Comparison of ENCODE assay signal across 1 cellular context in the genomic region with DNA sequence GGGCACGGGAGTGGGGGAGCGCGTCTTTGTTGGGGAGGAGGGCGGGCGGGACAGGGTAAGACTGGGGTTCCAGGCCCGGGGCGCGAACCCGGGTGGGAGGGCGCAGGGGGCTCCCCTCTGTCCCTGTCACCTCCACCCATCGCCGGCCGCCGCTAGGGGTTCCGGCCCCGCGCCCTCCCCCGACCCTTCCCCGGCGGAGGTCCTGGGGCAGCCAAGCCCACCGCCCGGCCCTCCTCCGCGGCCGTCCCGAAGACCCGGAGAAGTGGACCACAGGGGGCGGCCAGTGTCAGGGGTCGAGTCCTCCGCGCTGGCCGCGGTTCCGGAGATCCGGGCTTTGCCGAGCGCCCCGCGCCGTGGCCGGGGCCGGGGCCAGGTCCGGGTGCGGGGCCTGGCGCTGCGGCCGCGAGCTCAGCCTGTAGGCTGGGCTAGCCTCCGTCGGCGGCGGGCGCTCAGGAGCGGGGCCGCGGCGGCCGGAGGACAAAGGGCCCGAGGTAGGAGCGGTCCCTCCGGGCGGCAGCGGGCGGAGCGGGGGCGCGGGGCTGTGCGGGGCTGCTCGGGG.
A peak's percentile ranks its signal among the peaks of the same experiment; 100 is the strongest.
TF ChIP-seq lines count a peak whose summit lies in the region.

No MANE protein-coding gene starts in this region.

TF ChIP-seq in HepG2, 621 proteins besides CTCF, POLR2A, EP300 and RAD21 (continued from another document and continues in another):
- TF ChIP-seq HDAC1 (CRISPR knock-in tag; IDR thresholded peaks at IDR 0.05), result peak; percentile 45; the same call in 1 of the 2 replicates
- TF ChIP-seq AGO2 (optimal IDR thresholded peaks at IDR 0.05; ENCODE audit: low read depth, low read length), result peak; percentile 19
- TF ChIP-seq, protein P1, sequence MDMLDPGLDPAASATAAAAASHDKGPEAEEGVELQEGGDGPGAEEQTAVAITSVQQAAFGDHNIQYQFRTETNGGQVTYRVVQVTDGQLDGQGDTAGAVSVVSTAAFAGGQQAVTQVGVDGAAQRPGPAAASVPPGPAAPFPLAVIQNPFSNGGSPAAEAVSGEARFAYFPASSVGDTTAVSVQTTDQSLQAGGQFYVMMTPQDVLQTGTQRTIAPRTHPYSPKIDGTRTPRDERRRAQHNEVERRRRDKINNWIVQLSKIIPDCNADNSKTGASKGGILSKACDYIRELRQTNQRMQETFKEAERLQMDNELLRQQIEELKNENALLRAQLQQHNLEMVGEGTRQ (IDR thresholded peaks at IDR 0.05; ENCODE audit: low read depth, low read length), result no peak
- TF ChIP-seq, protein P1 (CRISPR knock-in tag; IDR thresholded peaks at IDR 0.05; ENCODE audit: borderline replicate concordance), result no peak
- TF ChIP-seq ZMYM3 (CRISPR knock-in tag; IDR thresholded peaks at IDR 0.05), result peak; percentile 24; the same call in 1 of the 2 replicates
- TF ChIP-seq, protein P2, sequence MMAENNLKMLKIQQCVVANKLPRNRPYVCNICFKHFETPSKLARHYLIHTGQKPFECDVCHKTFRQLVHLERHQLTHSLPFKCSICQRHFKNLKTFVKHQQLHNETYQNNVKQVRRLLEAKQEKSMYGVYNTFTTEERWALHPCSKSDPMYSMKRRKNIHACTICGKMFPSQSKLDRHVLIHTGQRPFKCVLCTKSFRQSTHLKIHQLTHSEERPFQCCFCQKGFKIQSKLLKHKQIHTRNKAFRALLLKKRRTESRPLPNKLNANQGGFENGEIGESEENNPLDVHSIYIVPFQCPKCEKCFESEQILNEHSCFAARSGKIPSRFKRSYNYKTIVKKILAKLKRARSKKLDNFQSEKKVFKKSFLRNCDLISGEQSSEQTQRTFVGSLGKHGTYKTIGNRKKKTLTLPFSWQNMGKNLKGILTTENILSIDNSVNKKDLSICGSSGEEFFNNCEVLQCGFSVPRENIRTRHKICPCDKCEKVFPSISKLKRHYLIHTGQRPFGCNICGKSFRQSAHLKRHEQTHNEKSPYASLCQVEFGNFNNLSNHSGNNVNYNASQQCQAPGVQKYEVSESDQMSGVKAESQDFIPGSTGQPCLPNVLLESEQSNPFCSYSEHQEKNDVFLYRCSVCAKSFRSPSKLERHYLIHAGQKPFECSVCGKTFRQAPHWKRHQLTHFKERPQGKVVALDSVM (CRISPR knock-in tag; IDR thresholded peaks at IDR 0.05), result peak; percentile 57; the same call in 1 of the 2 replicates
- TF ChIP-seq, protein P3, sequence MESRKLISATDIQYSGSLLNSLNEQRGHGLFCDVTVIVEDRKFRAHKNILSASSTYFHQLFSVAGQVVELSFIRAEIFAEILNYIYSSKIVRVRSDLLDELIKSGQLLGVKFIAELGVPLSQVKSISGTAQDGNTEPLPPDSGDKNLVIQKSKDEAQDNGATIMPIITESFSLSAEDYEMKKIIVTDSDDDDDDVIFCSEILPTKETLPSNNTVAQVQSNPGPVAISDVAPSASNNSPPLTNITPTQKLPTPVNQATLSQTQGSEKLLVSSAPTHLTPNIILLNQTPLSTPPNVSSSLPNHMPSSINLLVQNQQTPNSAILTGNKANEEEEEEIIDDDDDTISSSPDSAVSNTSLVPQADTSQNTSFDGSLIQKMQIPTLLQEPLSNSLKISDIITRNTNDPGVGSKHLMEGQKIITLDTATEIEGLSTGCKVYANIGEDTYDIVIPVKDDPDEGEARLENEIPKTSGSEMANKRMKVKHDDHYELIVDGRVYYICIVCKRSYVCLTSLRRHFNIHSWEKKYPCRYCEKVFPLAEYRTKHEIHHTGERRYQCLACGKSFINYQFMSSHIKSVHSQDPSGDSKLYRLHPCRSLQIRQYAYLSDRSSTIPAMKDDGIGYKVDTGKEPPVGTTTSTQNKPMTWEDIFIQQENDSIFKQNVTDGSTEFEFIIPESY (CRISPR knock-in tag; IDR thresholded peaks at IDR 0.05), result peak; percentile 22; the same call in 1 of the 2 replicates
- TF ChIP-seq SOX13 (IDR thresholded peaks at IDR 0.05), result no peak
- peak in 1 of 2 experiments; percentile 40; a peak in 1 of 4 replicates for TF ChIP-seq SOX13 (CRISPR knock-in tag; conservative IDR thresholded peaks at IDR 0.05 in 1 of 2, IDR thresholded peaks at IDR 0.05 in 1 of 2)
- TF ChIP-seq, protein P4, sequence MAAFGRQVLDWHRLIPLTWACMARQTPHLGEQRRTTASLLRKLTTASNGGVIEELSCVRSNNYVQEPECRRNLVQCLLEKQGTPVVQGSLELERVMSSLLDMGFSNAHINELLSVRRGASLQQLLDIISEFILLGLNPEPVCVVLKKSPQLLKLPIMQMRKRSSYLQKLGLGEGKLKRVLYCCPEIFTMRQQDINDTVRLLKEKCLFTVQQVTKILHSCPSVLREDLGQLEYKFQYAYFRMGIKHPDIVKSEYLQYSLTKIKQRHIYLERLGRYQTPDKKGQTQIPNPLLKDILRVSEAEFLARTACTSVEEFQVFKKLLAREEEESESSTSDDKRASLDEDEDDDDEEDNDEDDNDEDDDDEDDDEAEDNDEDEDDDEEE (CRISPR knock-in tag; IDR thresholded peaks at IDR 0.05), result peak; percentile 29; the same call in 1 of the 2 replicates
- TF ChIP-seq, protein P5, sequence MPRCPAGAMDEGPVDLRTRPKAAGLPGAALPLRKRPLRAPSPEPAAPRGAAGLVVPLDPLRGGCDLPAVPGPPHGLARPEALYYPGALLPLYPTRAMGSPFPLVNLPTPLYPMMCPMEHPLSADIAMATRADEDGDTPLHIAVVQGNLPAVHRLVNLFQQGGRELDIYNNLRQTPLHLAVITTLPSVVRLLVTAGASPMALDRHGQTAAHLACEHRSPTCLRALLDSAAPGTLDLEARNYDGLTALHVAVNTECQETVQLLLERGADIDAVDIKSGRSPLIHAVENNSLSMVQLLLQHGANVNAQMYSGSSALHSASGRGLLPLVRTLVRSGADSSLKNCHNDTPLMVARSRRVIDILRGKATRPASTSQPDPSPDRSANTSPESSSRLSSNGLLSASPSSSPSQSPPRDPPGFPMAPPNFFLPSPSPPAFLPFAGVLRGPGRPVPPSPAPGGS (CRISPR knock-in tag; IDR thresholded peaks at IDR 0.05), result peak; percentile 66; the same call in 1 of the 2 replicates
- TF ChIP-seq, protein P6, sequence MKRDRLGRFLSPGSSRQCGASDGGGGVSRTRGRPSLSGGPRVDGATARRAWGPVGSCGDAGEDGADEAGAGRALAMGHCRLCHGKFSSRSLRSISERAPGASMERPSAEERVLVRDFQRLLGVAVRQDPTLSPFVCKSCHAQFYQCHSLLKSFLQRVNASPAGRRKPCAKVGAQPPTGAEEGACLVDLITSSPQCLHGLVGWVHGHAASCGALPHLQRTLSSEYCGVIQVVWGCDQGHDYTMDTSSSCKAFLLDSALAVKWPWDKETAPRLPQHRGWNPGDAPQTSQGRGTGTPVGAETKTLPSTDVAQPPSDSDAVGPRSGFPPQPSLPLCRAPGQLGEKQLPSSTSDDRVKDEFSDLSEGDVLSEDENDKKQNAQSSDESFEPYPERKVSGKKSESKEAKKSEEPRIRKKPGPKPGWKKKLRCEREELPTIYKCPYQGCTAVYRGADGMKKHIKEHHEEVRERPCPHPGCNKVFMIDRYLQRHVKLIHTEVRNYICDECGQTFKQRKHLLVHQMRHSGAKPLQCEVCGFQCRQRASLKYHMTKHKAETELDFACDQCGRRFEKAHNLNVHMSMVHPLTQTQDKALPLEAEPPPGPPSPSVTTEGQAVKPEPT (CRISPR knock-in tag; IDR thresholded peaks at IDR 0.05; ENCODE audit: low read depth), result no peak
- no peak for TF ChIP-seq PRPF4 (IDR thresholded peaks at IDR 0.05; ENCODE audit: low read depth, low read length, poor library complexity, severe bottlenecking)
- no peak for TF ChIP-seq SPEN (CRISPR knock-in tag; IDR thresholded peaks at IDR 0.05; ENCODE audit: low read depth)
- no peak for TF ChIP-seq ZBTB20 (CRISPR knock-in tag; IDR thresholded peaks at IDR 0.05; ENCODE audit: borderline replicate concordance, low read depth)
- no peak for TF ChIP-seq CBX2 (IDR thresholded peaks at IDR 0.05; ENCODE audit: low read depth, low read length)
- TF ChIP-seq CBX2 (CRISPR knock-in tag; IDR thresholded peaks at IDR 0.05; ENCODE audit: low read depth), result 0 out of 2 replicates have a peak, but pooled peaks have one; percentile 24
- TF ChIP-seq, protein P7, sequence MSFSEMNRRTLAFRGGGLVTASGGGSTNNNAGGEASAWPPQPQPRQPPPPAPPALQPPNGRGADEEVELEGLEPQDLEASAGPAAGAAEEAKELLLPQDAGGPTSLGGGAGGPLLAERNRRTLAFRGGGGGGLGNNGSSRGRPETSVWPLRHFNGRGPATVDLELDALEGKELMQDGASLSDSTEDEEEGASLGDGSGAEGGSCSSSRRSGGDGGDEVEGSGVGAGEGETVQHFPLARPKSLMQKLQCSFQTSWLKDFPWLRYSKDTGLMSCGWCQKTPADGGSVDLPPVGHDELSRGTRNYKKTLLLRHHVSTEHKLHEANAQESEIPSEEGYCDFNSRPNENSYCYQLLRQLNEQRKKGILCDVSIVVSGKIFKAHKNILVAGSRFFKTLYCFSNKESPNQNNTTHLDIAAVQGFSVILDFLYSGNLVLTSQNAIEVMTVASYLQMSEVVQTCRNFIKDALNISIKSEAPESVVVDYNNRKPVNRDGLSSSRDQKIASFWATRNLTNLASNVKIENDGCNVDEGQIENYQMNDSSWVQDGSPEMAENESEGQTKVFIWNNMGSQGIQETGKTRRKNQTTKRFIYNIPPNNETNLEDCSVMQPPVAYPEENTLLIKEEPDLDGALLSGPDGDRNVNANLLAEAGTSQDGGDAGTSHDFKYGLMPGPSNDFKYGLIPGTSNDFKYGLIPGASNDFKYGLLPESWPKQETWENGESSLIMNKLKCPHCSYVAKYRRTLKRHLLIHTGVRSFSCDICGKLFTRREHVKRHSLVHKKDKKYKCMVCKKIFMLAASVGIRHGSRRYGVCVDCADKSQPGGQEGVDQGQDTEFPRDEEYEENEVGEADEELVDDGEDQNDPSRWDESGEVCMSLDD (CRISPR knock-in tag; IDR thresholded peaks at IDR 0.05; ENCODE audit: borderline replicate concordance), result peak; percentile 59; the same call in 1 of the 2 replicates
- 0 out of 2 replicates have a peak, but pooled peaks have one; percentile 38 for TF ChIP-seq ZNF24 (IDR thresholded peaks at IDR 0.05)
- 0 out of 2 replicates have a peak, but pooled peaks have one; percentile 23 for TF ChIP-seq ELF3 (CRISPR knock-in tag; IDR thresholded peaks at IDR 0.05)
- TF ChIP-seq CBFB (CRISPR knock-in tag; IDR thresholded peaks at IDR 0.05), result peak; percentile 28; the same call in 1 of the 2 replicates
- TF ChIP-seq ZNF33B (CRISPR knock-in tag; IDR thresholded peaks at IDR 0.05), result peak; percentile 50; the same call in 1 of the 2 replicates
- TF ChIP-seq, protein P8, sequence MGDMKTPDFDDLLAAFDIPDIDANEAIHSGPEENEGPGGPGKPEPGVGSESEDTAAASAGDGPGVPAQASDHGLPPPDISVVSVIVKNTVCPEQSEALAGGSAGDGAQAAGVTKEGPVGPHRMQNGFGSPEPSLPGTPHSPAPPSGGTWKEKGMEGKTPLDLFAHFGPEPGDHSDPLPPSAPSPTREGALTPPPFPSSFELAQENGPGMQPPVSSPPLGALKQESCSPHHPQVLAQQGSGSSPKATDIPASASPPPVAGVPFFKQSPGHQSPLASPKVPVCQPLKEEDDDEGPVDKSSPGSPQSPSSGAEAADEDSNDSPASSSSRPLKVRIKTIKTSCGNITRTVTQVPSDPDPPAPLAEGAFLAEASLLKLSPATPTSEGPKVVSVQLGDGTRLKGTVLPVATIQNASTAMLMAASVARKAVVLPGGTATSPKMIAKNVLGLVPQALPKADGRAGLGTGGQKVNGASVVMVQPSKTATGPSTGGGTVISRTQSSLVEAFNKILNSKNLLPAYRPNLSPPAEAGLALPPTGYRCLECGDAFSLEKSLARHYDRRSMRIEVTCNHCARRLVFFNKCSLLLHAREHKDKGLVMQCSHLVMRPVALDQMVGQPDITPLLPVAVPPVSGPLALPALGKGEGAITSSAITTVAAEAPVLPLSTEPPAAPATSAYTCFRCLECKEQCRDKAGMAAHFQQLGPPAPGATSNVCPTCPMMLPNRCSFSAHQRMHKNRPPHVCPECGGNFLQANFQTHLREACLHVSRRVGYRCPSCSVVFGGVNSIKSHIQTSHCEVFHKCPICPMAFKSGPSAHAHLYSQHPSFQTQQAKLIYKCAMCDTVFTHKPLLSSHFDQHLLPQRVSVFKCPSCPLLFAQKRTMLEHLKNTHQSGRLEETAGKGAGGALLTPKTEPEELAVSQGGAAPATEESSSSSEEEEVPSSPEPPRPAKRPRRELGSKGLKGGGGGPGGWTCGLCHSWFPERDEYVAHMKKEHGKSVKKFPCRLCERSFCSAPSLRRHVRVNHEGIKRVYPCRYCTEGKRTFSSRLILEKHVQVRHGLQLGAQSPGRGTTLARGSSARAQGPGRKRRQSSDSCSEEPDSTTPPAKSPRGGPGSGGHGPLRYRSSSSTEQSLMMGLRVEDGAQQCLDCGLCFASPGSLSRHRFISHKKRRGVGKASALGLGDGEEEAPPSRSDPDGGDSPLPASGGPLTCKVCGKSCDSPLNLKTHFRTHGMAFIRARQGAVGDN (CRISPR knock-in tag; IDR thresholded peaks at IDR 0.05), result peak; percentile 67; the same call in 1 of the 2 replicates
- TF ChIP-seq WIZ (CRISPR knock-in tag; IDR thresholded peaks at IDR 0.05), result no peak
- TF ChIP-seq RBM22 (optimal IDR thresholded peaks at IDR 0.05; ENCODE audit: low read length), result no peak
- TF ChIP-seq NONO (IDR thresholded peaks at IDR 0.05), result no peak
- TF ChIP-seq NONO (CRISPR knock-in tag; conservative IDR thresholded peaks at IDR 0.05), result peak; percentile 68; the same call in 1 of the 2 replicates
- TF ChIP-seq ZNF792 (CRISPR knock-in tag; IDR thresholded peaks at IDR 0.05), result no peak
- TF ChIP-seq ZFX (CRISPR knock-in tag; IDR thresholded peaks at IDR 0.05; ENCODE audit: low read depth), result peak; percentile 69; the same call in 1 of the 2 replicates
- TF ChIP-seq, protein P9, sequence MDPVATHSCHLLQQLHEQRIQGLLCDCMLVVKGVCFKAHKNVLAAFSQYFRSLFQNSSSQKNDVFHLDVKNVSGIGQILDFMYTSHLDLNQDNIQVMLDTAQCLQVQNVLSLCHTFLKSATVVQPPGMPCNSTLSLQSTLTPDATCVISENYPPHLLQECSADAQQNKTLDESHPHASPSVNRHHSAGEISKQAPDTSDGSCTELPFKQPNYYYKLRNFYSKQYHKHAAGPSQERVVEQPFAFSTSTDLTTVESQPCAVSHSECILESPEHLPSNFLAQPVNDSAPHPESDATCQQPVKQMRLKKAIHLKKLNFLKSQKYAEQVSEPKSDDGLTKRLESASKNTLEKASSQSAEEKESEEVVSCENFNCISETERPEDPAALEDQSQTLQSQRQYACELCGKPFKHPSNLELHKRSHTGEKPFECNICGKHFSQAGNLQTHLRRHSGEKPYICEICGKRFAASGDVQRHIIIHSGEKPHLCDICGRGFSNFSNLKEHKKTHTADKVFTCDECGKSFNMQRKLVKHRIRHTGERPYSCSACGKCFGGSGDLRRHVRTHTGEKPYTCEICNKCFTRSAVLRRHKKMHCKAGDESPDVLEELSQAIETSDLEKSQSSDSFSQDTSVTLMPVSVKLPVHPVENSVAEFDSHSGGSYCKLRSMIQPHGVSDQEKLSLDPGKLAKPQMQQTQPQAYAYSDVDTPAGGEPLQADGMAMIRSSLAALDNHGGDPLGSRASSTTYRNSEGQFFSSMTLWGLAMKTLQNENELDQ (CRISPR knock-in tag; IDR thresholded peaks at IDR 0.05; ENCODE audit: borderline replicate concordance), result 0 out of 2 replicates have a peak, but pooled peaks have one; percentile 40
- TF ChIP-seq PHF8 (CRISPR knock-in tag; IDR thresholded peaks at IDR 0.05), result peak; percentile 13; the same call in 1 of the 2 replicates
- peak; percentile 38; the same call in 1 of the 2 replicates for TF ChIP-seq ZNF746 (CRISPR knock-in tag; IDR thresholded peaks at IDR 0.05)
- no peak for TF ChIP-seq PHF20 (CRISPR knock-in tag; IDR thresholded peaks at IDR 0.05)
